ENCODE assay signal across 16 cellular contexts in genomic region chr21:31803039-31804007, GRCh38.
DNase-seq lines count a peak whose midpoint lies in the region; ATAC-seq, FAIRE-seq and TF ChIP-seq lines count a peak whose summit lies in the region.
"Had no signal": no experiment of that assay in that cellular context is flagged by ENCODE, and none has a peak within 500 bp of the region (broad histone marks: within the 10 kb centered on the region; RNA-seq: fewer than 3 reads in every experiment).

No MANE protein-coding gene starts in this region.

- intact Hi-C loops in K562 (cut with micrococcal nuclease), result no loop called here
- intact Hi-C loops in upper lobe of right lung (cut with DNase I), result no loop called here
- intact Hi-C loops in natural killer cell (cut with micrococcal nuclease), result no loop called here

- TF ChIP-seq POLR2A in K562 (conservative IDR thresholded peaks at IDR 0.05), result no peak

- no peak overlapping the region for H3K9ac ChIP-seq in K562 (ENCODE audit: insufficient read depth in 1 of 2, low read depth in 2 of 2, low read length in 2 of 2)
- H3K9ac ChIP-seq: SK-N-SH had no signal

- H3K4me1 Mint-ChIP-seq in natural killer cell, result no peaks in the 10 kb centered on the region

- H3K9me1 ChIP-seq in K562 (ENCODE audit: control insufficient read depth, insufficient read depth, low read length), result no peaks in the 10 kb centered on the region

- peaks cover 8% of the 10 kb centered on the region; the same call in 1 of the 2 replicates for H4K20me1 ChIP-seq in K562 (replicated peaks; ENCODE audit: control insufficient read depth, insufficient read depth, low read length)

- POLR2A ChIA-PET in K562 (lab: Yijun Ruan, JAX), result no interaction called here

- H3K4me3 ChIP-seq in K562, result no peak overlapping the region
- no peak overlapping the region for H3K4me3 ChIP-seq in lung
- H3K4me3 ChIP-seq in upper lobe of right lung, result no peak overlapping the region
- H3K4me3 ChIP-seq: HAP-1 had no signal

- H3K27ac ChIP-seq in K562 (ENCODE audit: extremely low read depth, low read depth, low read length) (no peak overlapping the region), lung (ENCODE audit: low read depth in 1 of 2, low read length in 1 of 2) (peak overlapping the region in 1 of 2 donors; percentile 54), upper lobe of right lung (peak overlapping the region; percentile 75)

- 2% methylated on average over 19 of the region's 20 CpGs for WGBS in K562 (ENCODE audit: insufficient coverage, low coverage, missing lambda C conversion rate)
- 66 to 82% methylated on average over 20 of the region's 20 CpGs for WGBS in lung, 2 donors

- H3K4me3 Mint-ChIP-seq in natural killer cell, result no peak overlapping the region
- H3K4me3 Mint-ChIP-seq: CD4-positive, alpha-beta T cell had no signal

- TF ChIP-seq CTCF in K562 (IDR thresholded peaks at IDR 0.05 in 2 of 3, conservative IDR thresholded peaks at IDR 0.05 in 1 of 3; ENCODE audit: insufficient read depth in 2 of 3, low read depth in 1 of 3, low read length in 3 of 3) (no peak), lung (IDR thresholded peaks at IDR 0.05; ENCODE audit: control extremely low read depth, extremely low read depth) (no peak), upper lobe of right lung (IDR thresholded peaks at IDR 0.05) (no peak), natural killer cell (IDR thresholded peaks at IDR 0.05) (no peak)

- H3K9me3 ChIP-seq in K562 (replicated peaks; ENCODE audit: control insufficient read depth, insufficient read depth, low read depth, low read length) (no peaks in the 10 kb centered on the region), lung (ENCODE audit: control insufficient read depth in 2 of 2, insufficient read depth in 1 of 2, low read length in 1 of 2) (no peaks in the 10 kb centered on the region), upper lobe of right lung (no peaks in the 10 kb centered on the region)
- H3K9me3 ChIP-seq: BE2C, HAP-1, SK-N-SH had no signal

- no peaks in the 10 kb centered on the region for H3K36me3 Mint-ChIP-seq in natural killer cell

- H2AFZ ChIP-seq in K562 (ENCODE audit: low read depth, low read length), result no peak overlapping the region

- CTCF ChIA-PET in K562 (lab: Yijun Ruan, JAX; ENCODE audit: low intra/inter-chr PET ratio), result no interaction called here

- H3K9me3 Mint-ChIP-seq in natural killer cell, result peaks cover 0 to 3% of the 10 kb centered on the region in 2 donors

- FAIRE-seq in K562 (lab: Jason Lieb, UNC), result peak; percentile 6
- FAIRE-seq: RCC 7860 had no signal

- no peak for TF ChIP-seq RAD21 in K562 (CRISPR knock-in tag; conservative IDR thresholded peaks at IDR 0.05 in 1 of 2, IDR thresholded peaks at IDR 0.05 in 1 of 2)

- H3K4me2 ChIP-seq in K562 (ENCODE audit: insufficient read depth, low read length), result no peak overlapping the region
- H3K4me2 ChIP-seq: SK-N-SH had no signal

- no peak for TF ChIP-seq EP300 in K562 (IDR thresholded peaks at IDR 0.05; ENCODE audit: low read length)

- BruUV-seq in K562 (replicated peaks; lab: Mats Ljungman, UMichigan), result no TSS peak

- H3K79me2 ChIP-seq in K562 (ENCODE audit: control insufficient read depth, insufficient read depth, low read length), result no peaks in the 10 kb centered on the region

- ATAC-seq in K562 (no peak), lung (ENCODE audit: insufficient read depth, low FRiP score) (peak; percentile 79), upper lobe of right lung (peak; percentile 91), GM18868 (IDR thresholded peaks at IDR 0.05; ENCODE audit: unreplicated experiment) (no peak), natural killer cell (no peak)

- in situ Hi-C loops in K562 (cut with MboI), result no loop called here

- H3K27me3 Mint-ChIP-seq in natural killer cell (ENCODE audit: low read depth in 2 of 2), result peaks cover 0 to 16% of the 10 kb centered on the region in 2 donors

- H3K27ac Mint-ChIP-seq in natural killer cell, result no peak overlapping the region
- H3K27ac Mint-ChIP-seq: CD4-positive, alpha-beta T cell had no signal

- H3K36me3 ChIP-seq in K562 (ENCODE audit: control insufficient read depth, insufficient read depth, low read length) (no peaks in the 10 kb centered on the region), lung (ENCODE audit: control insufficient read depth in 2 of 2, insufficient read depth in 2 of 2, low read length in 2 of 2) (no peaks in the 10 kb centered on the region), upper lobe of right lung (no peaks in the 10 kb centered on the region)
- H3K36me3 ChIP-seq: BE2C, HAP-1 had no signal

- DNase-seq in NCI-H345 (lab: John Stamatoyannopoulos, UW), result peak; percentile 31
- no peak for DNase-seq in NCI-H345 treated with DMSO at 0.1 percent for 48 hours (lab: John Stamatoyannopoulos, UW; ENCODE audit: unreplicated experiment)
- DNase-seq in K562 (ENCODE audit: extremely low read depth in 1 of 4, low spot score in 3 of 4), result no peak
- peak; percentile 83 for DNase-seq in lung (ENCODE audit: low spot score)
- DNase-seq in upper lobe of right lung, result no peak
- no peak for DNase-seq in SK-N-DZ (ENCODE audit: low spot score)
- DNase-seq in natural killer cell, result no peak
- DNase-seq: 8988T; BE2C; Calu3; CD4-positive, alpha-beta T cell; Right ventricle myocardium superior; SK-N-SH had no signal

- H3K4me1 ChIP-seq in K562 (replicated peaks in 1 of 2; ENCODE audit: control insufficient read depth in 2 of 2, insufficient read depth in 2 of 2, low read length in 2 of 2), result no peaks in the 10 kb centered on the region; a peak in 1 of 5 replicates
- H3K4me1 ChIP-seq in lung (ENCODE audit: control insufficient read depth in 2 of 2, insufficient read depth in 2 of 2, low read length in 2 of 2), result no peaks in the 10 kb centered on the region
- no peaks in the 10 kb centered on the region for H3K4me1 ChIP-seq in upper lobe of right lung
- H3K4me1 ChIP-seq: BE2C, HAP-1 had no signal

- peaks cover 38 to 41% of the 10 kb centered on the region in 2 experiments for H3K27me3 ChIP-seq in K562 (ENCODE audit: control insufficient read depth in 2 of 2, insufficient read depth in 2 of 2, low read length in 2 of 2)
- no peaks in the 10 kb centered on the region for H3K27me3 ChIP-seq in lung (ENCODE audit: control insufficient read depth, insufficient read depth)
- no peaks in the 10 kb centered on the region for H3K27me3 ChIP-seq in upper lobe of right lung
- H3K27me3 ChIP-seq: BE2C had no signal

TF ChIP-seq in K562, 482 proteins besides CTCF, POLR2A, EP300 and RAD21 (continues in another document):
- TF ChIP-seq NRF1 (conservative IDR thresholded peaks at IDR 0.05 in 1 of 2, IDR thresholded peaks at IDR 0.05 in 1 of 2) (no peak), SOX6 (IDR thresholded peaks at IDR 0.05) (no peak), SIX5 (IDR thresholded peaks at IDR 0.05; ENCODE audit: borderline replicate concordance in 1 of 2, insufficient read depth in 1 of 2, low read depth in 1 of 2, low read length in 2 of 2) (no peak), MCM7 (IDR thresholded peaks at IDR 0.05) (no peak), FOXJ2 (tag; IDR thresholded peaks at IDR 0.05) (no peak), RERE (CRISPR knock-in tag; IDR thresholded peaks at IDR 0.05; ENCODE audit: borderline replicate concordance) (no peak), KLF10 (CRISPR knock-in tag; IDR thresholded peaks at IDR 0.05) (no peak), ZNF830 (CRISPR knock-in tag; IDR thresholded peaks at IDR 0.05) (no peak)
- TF ChIP-seq, protein P1, sequence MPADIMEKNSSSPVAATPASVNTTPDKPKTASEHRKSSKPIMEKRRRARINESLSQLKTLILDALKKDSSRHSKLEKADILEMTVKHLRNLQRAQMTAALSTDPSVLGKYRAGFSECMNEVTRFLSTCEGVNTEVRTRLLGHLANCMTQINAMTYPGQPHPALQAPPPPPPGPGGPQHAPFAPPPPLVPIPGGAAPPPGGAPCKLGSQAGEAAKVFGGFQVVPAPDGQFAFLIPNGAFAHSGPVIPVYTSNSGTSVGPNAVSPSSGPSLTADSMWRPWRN (IDR thresholded peaks at IDR 0.05; ENCODE audit: low read depth), result no peak

Comparison
In these comparisons a context has a peak if more than half of its experiments do, and no peak if none do; other contexts are left out.
1. DNase-seq: peak in NCI-H345 (single experiment) and lung (single experiment); none in NCI-H345 treated with DMSO at 0.1 percent for 48 hours (single experiment), K562 (0 of 4), upper lobe of right lung (single experiment), SK-N-DZ (single experiment) and natural killer cell (single experiment).
2. ATAC-seq: peak in lung (single experiment) and upper lobe of right lung (single experiment); none in K562 (single experiment), GM18868 (single experiment) and natural killer cell (0 of 3).